In the genomic region with DNA sequence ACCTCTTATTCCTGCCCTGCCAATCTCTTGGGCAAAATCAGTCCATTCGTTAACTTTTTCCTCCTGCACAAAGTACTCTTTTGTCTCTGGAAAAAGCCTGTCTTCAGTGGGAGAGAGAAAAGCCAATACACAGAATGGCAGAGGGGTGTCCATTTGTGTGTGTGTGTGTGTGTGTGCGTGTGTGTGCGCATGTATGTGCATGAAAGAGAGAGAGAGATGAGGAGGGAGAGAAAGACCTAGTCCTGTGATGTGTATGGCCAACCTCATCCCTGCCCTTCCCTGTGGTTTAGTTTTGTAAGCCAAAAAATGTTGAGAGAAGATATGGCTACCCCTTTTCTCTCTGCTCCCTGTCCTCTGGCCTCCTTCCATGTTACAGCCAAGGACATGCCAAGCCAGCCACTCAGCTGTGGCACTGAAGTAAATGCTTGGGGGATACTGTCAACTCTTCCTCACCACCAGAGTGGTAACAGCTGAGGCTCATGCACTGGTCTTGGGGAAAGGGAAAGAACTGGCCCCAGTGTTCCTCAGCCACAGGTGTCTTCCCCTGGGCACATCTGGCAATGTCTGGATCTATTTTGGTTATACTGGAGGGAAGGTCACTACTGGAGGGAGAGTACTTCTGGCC, we compare ENCODE assay signal across 15 cellular contexts. TPM values are rescaled to one million over a fixed set of nuclear protein-coding genes. Genes with fewer than 3 reads are reported as not detected.
DNase-seq lines count a peak whose midpoint lies in the region; ATAC-seq and TF ChIP-seq lines count a peak whose summit lies in the region.
"Had no signal": no experiment of that assay in that cellular context is flagged by ENCODE, and none has a peak within 500 bp of the region (broad histone marks: within the 10 kb centered on the region; RNA-seq: fewer than 3 reads in every experiment).

No MANE protein-coding gene starts in this region.

- TF ChIP-seq CTCF in heart left ventricle (IDR thresholded peaks at IDR 0.05) (no peak), right atrium auricular region (IDR thresholded peaks at IDR 0.05) (no peak), osteocyte (IDR thresholded peaks at IDR 0.05) (no peak)

- H3K36me3 Mint-ChIP-seq in central memory CD8-positive, alpha-beta T cell (ENCODE audit: insufficient read depth), result no peaks in the 10 kb centered on the region
- H3K36me3 Mint-ChIP-seq in osteocyte (ENCODE audit: unreplicated experiment), result no peaks in the 10 kb centered on the region

- H3K27me3 Mint-ChIP-seq in central memory CD8-positive, alpha-beta T cell, result no peaks in the 10 kb centered on the region
- H3K27me3 Mint-ChIP-seq in osteocyte (ENCODE audit: unreplicated experiment), result peaks cover 11% of the 10 kb centered on the region
- H3K27me3 Mint-ChIP-seq: B cell; CD4-positive, alpha-beta T cell; IgD-negative memory B cell had no signal

- WGBS in heart left ventricle, 4 donors, result 86 to 92% (median 89%) methylated on average over 3 of the region's 3 CpGs

- intact Hi-C loops in heart left ventricle (cut with DNase I), result loop anchor here in 9 of 10 donors (5.0 to 10.0 kb wide), 11 partner anchors 55 to 508 kb away; partner anchors contain the start of gene STAMBP (in 4 of the 9)

- no peak for DNase-seq in heart left ventricle
- no peak for DNase-seq in right atrium auricular region (ENCODE audit: low spot score)
- peak; percentile 32 for DNase-seq in G401 (ENCODE audit: low spot score)
- DNase-seq in central memory CD8-positive, alpha-beta T cell (ENCODE audit: low spot score in 2 of 2), result no peak
- peak; percentile 42 for DNase-seq in osteocyte (ENCODE audit: extremely low spot score, unreplicated experiment)
- DNase-seq in effector CD4-positive, alpha-beta T cell, result no peak
- no peak for DNase-seq in NCI-H774 (lab: John Stamatoyannopoulos, UW)
- DNase-seq: CD4-positive, alpha-beta T cell; DMS79; GOT3 had no signal

- H3K4me1 ChIP-seq in heart left ventricle (no peaks in the 10 kb centered on the region), right atrium auricular region (no peaks in the 10 kb centered on the region)

- H3K9me3 ChIP-seq in heart left ventricle, result no peaks in the 10 kb centered on the region
- no peaks in the 10 kb centered on the region for H3K9me3 ChIP-seq in right atrium auricular region

- H3K9me3 Mint-ChIP-seq in central memory CD8-positive, alpha-beta T cell, result no peaks in the 10 kb centered on the region
- H3K9me3 Mint-ChIP-seq in osteocyte (ENCODE audit: unreplicated experiment), result no peaks in the 10 kb centered on the region
- H3K9me3 Mint-ChIP-seq: CD4-positive, alpha-beta T cell; H9; HFFc6; IgD-negative memory B cell had no signal

- in situ Hi-C loops in G401 (cut with HindIII; ENCODE audit: low sequenced_read_pairs), result no loop called here

- H3K4me1 Mint-ChIP-seq in central memory CD8-positive, alpha-beta T cell, result no peaks in the 10 kb centered on the region
- H3K4me1 Mint-ChIP-seq in osteocyte (ENCODE audit: unreplicated experiment), result no peaks in the 10 kb centered on the region
- H3K4me1 Mint-ChIP-seq: B cell, IgD-negative memory B cell had no signal

- peak in 3 of 4 donors; percentile 23 to 33 (median 28) for ATAC-seq in heart left ventricle
- no peak for ATAC-seq in central memory CD8-positive, alpha-beta T cell (replicated peaks; ENCODE audit: extremely low read depth, poor library complexity, severe bottlenecking)
- no peak for ATAC-seq in HG03520 (IDR thresholded peaks at IDR 0.05; ENCODE audit: unreplicated experiment)

- no peak overlapping the region for H3K4me3 Mint-ChIP-seq in central memory CD8-positive, alpha-beta T cell
- no peak overlapping the region for H3K4me3 Mint-ChIP-seq in osteocyte (ENCODE audit: unreplicated experiment)
- H3K4me3 Mint-ChIP-seq: B cell; CD4-positive, alpha-beta T cell; H9; HFFc6; IgD-negative memory B cell had no signal

- no peak overlapping the region for H3K4me3 ChIP-seq in heart left ventricle
- no peak overlapping the region for H3K4me3 ChIP-seq in right atrium auricular region

- peaks cover 0 to 13% (median 0%) of the 10 kb centered on the region in 9 donors for H3K36me3 ChIP-seq in heart left ventricle
- H3K36me3 ChIP-seq in right atrium auricular region, result peaks cover 15% of the 10 kb centered on the region

- H3K27ac ChIP-seq in heart left ventricle (no peak overlapping the region), right atrium auricular region (no peak overlapping the region)

- no peak for TF ChIP-seq POLR2A in heart left ventricle (IDR thresholded peaks at IDR 0.05)

- peak overlapping the region; percentile 17 for H3K27ac Mint-ChIP-seq in central memory CD8-positive, alpha-beta T cell (ENCODE audit: low read depth)
- H3K27ac Mint-ChIP-seq in osteocyte (ENCODE audit: unreplicated experiment), result no peak overlapping the region
- H3K27ac Mint-ChIP-seq: B cell; CD4-positive, alpha-beta T cell; H9; HFFc6; IgD-negative memory B cell had no signal

- no peaks in the 10 kb centered on the region for H3K27me3 ChIP-seq in heart left ventricle
- no peaks in the 10 kb centered on the region for H3K27me3 ChIP-seq in right atrium auricular region

RNA-seq across cellular contexts. Expression of gene SLC4A5, which starts 10.6 kb away (rescaled TPM):
- total RNA-seq in heart left ventricle (1 to 10 TPM in 7 of 9 donors, under 1 TPM in 2; 0.36 to 4.1 (median 1.6) TPM), right atrium auricular region (1 to 10 TPM in 1 of 2 donors, under 1 TPM in 1; 0.28 to 1.3 TPM), osteocyte (1.6 and 2.3 TPM in 2 replicates)
- 1 to 10 TPM in 1 of 2 donors, under 1 TPM in 1; 0.72 to 1.2 TPM for polyA plus RNA-seq in heart left ventricle
- not detected in 2 replicates for total RNA-seq in G401 (2014; rRNA removed; shearing (Covaris generic))

RNA-seq across cellular contexts. Expression of gene DCTN1, which starts 47.4 kb away (rescaled TPM):
- 100 to 1,000 TPM; 129 to 376 (median 211) TPM for total RNA-seq in heart left ventricle
- polyA plus RNA-seq in heart left ventricle, result 100 to 1,000 TPM; 149 to 171 TPM
- 100 to 1,000 TPM in 1 of 2 donors, 10 to 100 TPM in 1; 86.5 to 102 TPM for total RNA-seq in right atrium auricular region
- total RNA-seq in G401 (2014; rRNA removed; shearing (Covaris generic)), result 124 and 145 TPM in 2 replicates
- total RNA-seq in osteocyte, result 182 and 186 TPM in 2 replicates

Comparison
In these comparisons a context has a peak if more than half of its experiments do, and no peak if none do; other contexts are left out.
1. ATAC-seq: peak in heart left ventricle (3 of 4); none in central memory CD8-positive, alpha-beta T cell (single experiment) and HG03520 (single experiment).
2. DNase-seq: peak in G401 (single experiment) and osteocyte (single experiment); none in heart left ventricle (0 of 5), right atrium auricular region (single experiment), central memory CD8-positive, alpha-beta T cell (0 of 2), effector CD4-positive, alpha-beta T cell (single experiment) and NCI-H774 (single experiment).